16 cellular contexts compared by ENCODE assay signal in the genomic region with DNA sequence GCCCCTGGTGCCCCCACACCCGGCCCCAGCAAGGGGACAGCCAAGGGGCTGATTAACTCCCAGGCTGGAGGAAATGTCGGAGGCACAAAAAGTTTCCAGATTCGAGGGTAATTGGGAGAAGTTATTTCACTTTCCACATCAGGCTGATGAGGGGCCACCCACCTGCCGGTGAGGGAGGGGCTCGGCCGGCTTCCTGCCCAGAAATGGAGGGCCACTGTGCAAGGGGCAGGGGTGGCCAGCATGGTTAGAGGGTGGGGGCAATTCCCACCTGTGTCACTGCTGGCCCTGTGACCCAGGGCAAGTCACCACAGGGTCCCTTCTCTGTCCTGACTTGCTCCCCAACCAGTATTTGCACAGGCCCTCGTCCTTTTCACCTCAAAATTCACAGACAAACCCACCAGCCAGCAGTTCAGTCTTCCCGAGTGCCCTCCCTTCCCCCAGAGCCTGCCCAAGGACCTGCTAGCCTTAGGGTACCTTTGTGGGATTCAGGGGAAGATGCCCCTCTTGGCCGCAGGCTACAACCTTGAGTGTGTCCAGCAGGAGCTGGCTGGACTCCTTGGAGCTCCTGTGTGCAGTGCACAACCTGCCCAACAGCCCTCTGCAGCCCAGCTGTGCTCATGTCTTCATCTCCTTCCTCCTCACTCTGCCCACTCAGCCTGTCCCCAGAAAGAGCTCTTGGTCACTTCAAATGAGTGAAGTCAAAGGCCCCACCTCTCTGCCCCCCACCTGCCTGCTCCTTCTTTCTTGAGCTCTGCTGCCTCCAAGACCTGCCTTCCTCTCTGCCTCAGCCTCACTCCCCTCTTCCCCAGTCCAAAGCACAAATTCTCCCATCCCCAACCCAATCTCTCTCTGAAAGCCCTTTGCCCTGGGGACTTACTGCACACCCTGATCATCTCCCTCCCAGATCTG.
"Had no signal": no experiment of that assay in that cellular context is flagged by ENCODE, and none has a peak within 500 bp of the region (broad histone marks: within the 10 kb centered on the region; RNA-seq: fewer than 3 reads in every experiment).

No MANE protein-coding gene starts in this region.

- H3K9me3 ChIP-seq: ascending aorta had no signal

- ATAC-seq: activated CD8-positive, alpha-beta T cell treated with anti-CD3 and anti-CD28 coated beads for 36 hours; activated naive CD8-positive, alpha-beta T cell treated with anti-CD3 and anti-CD28 coated beads, Interleukin-2, amount 50 U/mL, for 24 hours; heart right ventricle; stimulated activated effector memory CD8-positive, alpha-beta T cell treated with anti-CD3 and anti-CD28 coated beads, Interleukin-12 subunit alpha, Interleukin-12 subunit beta, amount 100 ng/mL, for 72 hours had no signal

- H3K4me1 ChIP-seq: ascending aorta had no signal

- H3K36me3 ChIP-seq: ascending aorta, heart right ventricle, left ventricle myocardium inferior, neural progenitor cell, tibial nerve had no signal

- H3K4me3 ChIP-seq: ascending aorta, heart right ventricle, left ventricle myocardium inferior, neural progenitor cell, SK-N-MC, skin epidermis, tibial nerve had no signal

- DNase-seq: activated CD8-positive, alpha-beta memory T cell treated with anti-CD3 and anti-CD28 coated beads, Interleukin-2, amount 50 U/mL, for 4 hours; activated CD8-positive, alpha-beta T cell treated with anti-CD3 and anti-CD28 coated beads for 36 hours; activated naive CD4-positive, alpha-beta T cell treated with Interleukin-2 at 50 U/mL for 16 hours; activated naive CD8-positive, alpha-beta T cell treated with anti-CD3 and anti-CD28 coated beads, Interleukin-2, amount 50 U/mL, for 24 hours; heart right ventricle; left ventricle myocardium inferior; retina had no signal

- H3K27me3 ChIP-seq: ascending aorta had no signal

- H3K4me2 ChIP-seq: neural progenitor cell had no signal

- FAIRE-seq: colon, frontal cortex, keratinocyte had no signal

- H2AFZ ChIP-seq: neural progenitor cell had no signal

- H3K27ac ChIP-seq: ascending aorta, heart right ventricle, left ventricle myocardium inferior, neural progenitor cell, SK-N-MC, skin epidermis, tibial nerve had no signal

- H3K9ac ChIP-seq: neural progenitor cell had no signal
